1 cellular context compared by ENCODE assay signal in the genomic region with DNA sequence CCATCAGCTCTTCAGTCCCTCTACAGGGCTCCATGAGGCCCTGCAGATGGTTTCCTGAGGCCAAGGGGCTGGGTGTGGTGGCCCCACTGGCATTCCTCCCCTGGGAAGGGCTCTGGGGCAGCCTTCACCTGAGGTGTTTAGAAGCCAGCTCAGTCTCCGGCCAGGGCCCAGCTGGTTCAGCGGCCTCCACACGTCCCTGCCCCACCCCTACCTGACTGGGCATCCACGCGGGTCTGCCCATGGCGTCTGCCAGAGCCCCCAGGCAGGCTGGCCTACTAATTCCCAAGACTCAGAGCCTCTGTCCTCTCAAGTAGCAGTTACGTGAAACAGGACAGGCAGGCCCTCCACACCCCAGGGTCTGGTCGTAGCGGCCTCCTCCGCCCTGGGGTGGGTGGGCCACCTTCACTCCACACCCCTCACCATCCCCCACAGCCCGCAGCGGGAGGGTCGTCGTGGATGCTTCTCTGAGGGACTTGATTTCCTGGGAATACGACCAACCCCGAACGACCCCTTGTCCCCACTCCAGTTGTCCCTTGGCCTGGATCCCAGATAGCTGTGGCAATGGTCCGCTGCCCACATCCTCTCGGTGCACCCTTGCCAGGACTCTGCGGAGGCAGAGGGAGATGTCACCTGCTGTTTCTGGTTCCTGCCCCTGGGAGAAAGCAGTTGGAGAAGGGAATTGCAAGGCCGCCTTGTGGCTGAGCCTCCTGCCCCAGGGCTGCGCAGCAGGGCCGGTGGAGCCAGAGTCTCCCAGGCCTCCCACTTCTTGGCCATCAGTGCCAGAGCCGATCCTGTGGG.
TF ChIP-seq lines count a peak whose summit lies in the region.

No MANE protein-coding gene starts in this region.

TF ChIP-seq in A549, 52 proteins besides CTCF, POLR2A, EP300 and RAD21 (continued from another document):
- TF ChIP-seq USF2 (IDR thresholded peaks at IDR 0.05) = no peak
